In genomic region chr7:109821156-109821555, GRCh38 we compare ENCODE assay signal across 22 cellular contexts.
"Had no signal": no experiment of that assay in that cellular context is flagged by ENCODE, and none has a peak within 500 bp of the region (broad histone marks: within the 10 kb centered on the region; RNA-seq: fewer than 3 reads in every experiment).

No MANE protein-coding gene starts in this region.

- DNase-seq: KBM-7, MV-4-11, NCI-H1048, NCI-H1105, NCI-H1417, NCI-H146, NCI-H1694 treated with DMSO at 0.1 percent for 48 hours, NCI-H1930, NCI-H2081, NCI-H2107, NCI-H2227 treated with DMSO at 0.1 percent for 48 hours, NCI-H446, NCI-H510A, NCI-H524 treated with DMSO at 0.1 percent for 48 hours, NCI-H69, NCI-H774, SHP77, T-helper 1 cell had no signal

- H3K27ac Mint-ChIP-seq: IgD-negative memory B cell had no signal

- H3K4me1 Mint-ChIP-seq: IgD-negative memory B cell had no signal

- ATAC-seq: SK-N-SH treated with all-trans-retinoic acid at 6 μM for 48 hours had no signal

- H3K36me3 Mint-ChIP-seq: IgD-negative memory B cell had no signal

- H3K27ac ChIP-seq: RWPE1 had no signal

- FAIRE-seq: HTR-8/SVneo had no signal

- H3K4me3 Mint-ChIP-seq: IgD-negative memory B cell had no signal

- H3K27me3 Mint-ChIP-seq: IgD-negative memory B cell had no signal
